1 cellular context compared by ENCODE assay signal in the genomic region with DNA sequence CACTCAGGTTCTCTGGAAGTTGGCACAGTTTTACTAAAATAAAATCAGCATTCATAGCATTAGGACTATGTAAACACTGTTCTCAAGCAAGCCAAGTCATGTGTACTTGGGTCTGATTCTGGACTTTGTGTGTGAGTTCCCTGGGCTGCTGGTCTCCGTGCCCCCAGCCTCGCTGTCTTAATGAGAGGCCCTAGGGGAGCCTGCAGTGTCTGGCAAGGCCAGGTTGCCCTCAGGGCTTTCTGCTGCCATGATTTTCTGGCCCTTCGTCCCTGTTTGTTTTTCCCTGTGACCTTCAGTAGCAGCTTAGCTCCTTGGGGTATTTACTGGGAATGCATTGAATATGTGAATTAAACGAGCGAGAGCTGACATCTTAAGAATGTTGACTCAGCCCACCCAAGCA.
TF ChIP-seq lines count a peak whose summit lies in the region.

No MANE protein-coding gene starts in this region.

TF ChIP-seq in IMR-90, 13 proteins besides CTCF, POLR2A, EP300 and RAD21 (continued from another document):
- TF ChIP-seq, protein P1, sequence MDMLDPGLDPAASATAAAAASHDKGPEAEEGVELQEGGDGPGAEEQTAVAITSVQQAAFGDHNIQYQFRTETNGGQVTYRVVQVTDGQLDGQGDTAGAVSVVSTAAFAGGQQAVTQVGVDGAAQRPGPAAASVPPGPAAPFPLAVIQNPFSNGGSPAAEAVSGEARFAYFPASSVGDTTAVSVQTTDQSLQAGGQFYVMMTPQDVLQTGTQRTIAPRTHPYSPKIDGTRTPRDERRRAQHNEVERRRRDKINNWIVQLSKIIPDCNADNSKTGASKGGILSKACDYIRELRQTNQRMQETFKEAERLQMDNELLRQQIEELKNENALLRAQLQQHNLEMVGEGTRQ (IDR thresholded peaks at IDR 0.05; ENCODE audit: low read depth, low read length), result no peak
- TF ChIP-seq SMC3 (IDR thresholded peaks at IDR 0.05; ENCODE audit: low read depth, low read length) (no peak), MXI1 (IDR thresholded peaks at IDR 0.05; ENCODE audit: borderline replicate concordance, low read depth, low read length) (no peak)
